In genomic region chr2:167335627-167336026, GRCh38 we compare ENCODE assay signal across 26 cellular contexts. TPM values are rescaled to one million over a fixed set of nuclear protein-coding genes. Genes with fewer than 3 reads are reported as not detected.
DNase-seq lines count a peak whose midpoint lies in the region; TF ChIP-seq lines count a peak whose summit lies in the region.
"Had no signal": no experiment of that assay in that cellular context is flagged by ENCODE, and none has a peak within 500 bp of the region (broad histone marks: within the 10 kb centered on the region; RNA-seq: fewer than 3 reads in every experiment).

No MANE protein-coding gene starts in this region.

- in situ Hi-C loops in astrocyte of the spinal cord (cut with HindIII; ENCODE audit: low sequenced_read_pairs) = no loop called here

- POLR2A ChIA-PET in MCF 10A (lab: Yijun Ruan, JAX) = no interaction called here

- no peaks in the 10 kb centered on the region for H3K27me3 ChIP-seq in breast epithelium
- H3K27me3 ChIP-seq: hepatocyte had no signal

- H3K4me3 Mint-ChIP-seq in MCF 10A (ENCODE audit: unreplicated experiment) = no peak overlapping the region
- H3K4me3 Mint-ChIP-seq: activated CD4-positive, alpha-beta T cell treated with anti-CD3 and anti-CD28 coated beads, Interleukin-2, amount 10 ng/mL, durations not matched to agents 24 days and 14 days; activated naive CD8-positive, alpha-beta T cell treated with anti-CD3 and anti-CD28 coated beads for 36 hours; activated T-helper 17 cell treated with anti-CD3 and anti-CD28 coated beads, Interleukin-2, amount 50 U/mL, for 72 hours; natural killer cell treated with Interleukin-12 subunit alpha and Interleukin-12 subunit beta and Interleukin-15 and Interleukin-18, amount 100 ng/mL, for 72 hours; stimulated activated naive CD8-positive, alpha-beta T cell treated with anti-CD3 and anti-CD28 coated beads, Interleukin-15, amount 100 ng/mL, for 72 hours; type B pancreatic cell had no signal

- no TSS peak for BruUV-seq in MCF 10A (replicated peaks; lab: Mats Ljungman, UMichigan)

- no peak for TF ChIP-seq POLR2A in breast epithelium (IDR thresholded peaks at IDR 0.05)

- intact Hi-C loops in MCF 10A (cut with micrococcal nuclease) = no loop called here
- intact Hi-C loops in breast epithelium (cut with DNase I; ENCODE audit: low total_unique reads) = no loop called here
- intact Hi-C loops in cardiac septum (cut with DNase I) = no loop called here

- H3K4me3 ChIP-seq in breast epithelium (no peak overlapping the region), astrocyte of the spinal cord (ENCODE audit: low read depth, low read length) (no peak overlapping the region)
- H3K4me3 ChIP-seq: hepatocyte had no signal

- CTCF ChIA-PET in MCF 10A (lab: Yijun Ruan, JAX) = no interaction called here

- TF ChIP-seq CTCF in MCF 10A (IDR thresholded peaks at IDR 0.05; ENCODE audit: unreplicated experiment) = no peak
- TF ChIP-seq CTCF in breast epithelium (IDR thresholded peaks at IDR 0.05) = no peak
- no peak for TF ChIP-seq CTCF in astrocyte of the spinal cord (IDR thresholded peaks at IDR 0.05; ENCODE audit: low read depth, low read length)

- no peaks in the 10 kb centered on the region for H3K9me3 Mint-ChIP-seq in MCF 10A (ENCODE audit: unreplicated experiment)
- H3K9me3 Mint-ChIP-seq: activated CD4-positive, alpha-beta T cell treated with anti-CD3 and anti-CD28 coated beads, Interleukin-2, amount 10 ng/mL, durations not matched to agents 24 days and 14 days; activated naive CD8-positive, alpha-beta T cell treated with anti-CD3 and anti-CD28 coated beads for 36 hours; activated T-helper 17 cell treated with anti-CD3 and anti-CD28 coated beads, Interleukin-2, amount 50 U/mL, for 72 hours; stimulated activated naive CD8-positive, alpha-beta T cell treated with anti-CD3 and anti-CD28 coated beads, Interleukin-15, amount 100 ng/mL, for 72 hours; type B pancreatic cell had no signal

- DNase-seq in MCF 10A (ENCODE audit: unreplicated experiment) (peak; percentile 12), breast epithelium (ENCODE audit: low spot score in 2 of 2) (no peak), astrocyte of the spinal cord (ENCODE audit: low read depth, low spot score) (peak; percentile 47), glomerular endothelial cell (ENCODE audit: extremely low read depth, low read depth, low spot score) (peak; percentile 29), cardiac septum (ENCODE audit: low spot score) (no peak), CD1c-positive myeloid dendritic cell (ENCODE audit: extremely low spot score) (no peak), retina (no peak), NCI-H524 treated with DMSO at 0.1 percent for 48 hours (lab: John Stamatoyannopoulos, UW) (no peak)
- DNase-seq: activated CD4-positive, alpha-beta T cell treated with anti-CD3 and anti-CD28 coated beads, Interleukin-2, amount 10 ng/mL, durations not matched to agents 24 days and 14 days; activated naive CD8-positive, alpha-beta T cell treated with anti-CD3 and anti-CD28 coated beads for 36 hours; Calu3; caudate nucleus; effector CD8-positive, alpha-beta T cell; MV-4-11; NCI-H1694 treated with DMSO at 0.1 percent for 48 hours; NCI-H446; posterior cingulate gyrus; RPMI8226; small intestine; stimulated activated CD4-positive, alpha-beta T cell treated with anti-CD3 and anti-CD28 coated beads, Interleukin-4, amount 100 ng/mL, for 1 hour; stimulated activated naive CD8-positive, alpha-beta T cell treated with anti-CD3 and anti-CD28 coated beads, Interleukin-15, amount 100 ng/mL, for 72 hours had no signal

- no peaks in the 10 kb centered on the region for H3K4me1 ChIP-seq in breast epithelium

- peaks cover 75% of the 10 kb centered on the region for H3K27me3 Mint-ChIP-seq in MCF 10A (ENCODE audit: insufficient read depth, unreplicated experiment)
- H3K27me3 Mint-ChIP-seq: activated CD4-positive, alpha-beta T cell treated with anti-CD3 and anti-CD28 coated beads, Interleukin-2, amount 10 ng/mL, durations not matched to agents 24 days and 14 days; activated T-helper 17 cell treated with anti-CD3 and anti-CD28 coated beads, Interleukin-2, amount 50 U/mL, for 72 hours; natural killer cell treated with Interleukin-12 subunit alpha and Interleukin-12 subunit beta and Interleukin-15 and Interleukin-18, amount 100 ng/mL, for 72 hours; stimulated activated naive CD8-positive, alpha-beta T cell treated with anti-CD3 and anti-CD28 coated beads, Interleukin-15, amount 100 ng/mL, for 72 hours; type B pancreatic cell had no signal

- no peaks in the 10 kb centered on the region for H3K36me3 Mint-ChIP-seq in MCF 10A (ENCODE audit: insufficient read depth, unreplicated experiment)
- H3K36me3 Mint-ChIP-seq: activated naive CD8-positive, alpha-beta T cell treated with anti-CD3 and anti-CD28 coated beads for 36 hours; natural killer cell treated with Interleukin-12 subunit alpha and Interleukin-12 subunit beta and Interleukin-15 and Interleukin-18, amount 100 ng/mL, for 72 hours; type B pancreatic cell had no signal

- no peaks in the 10 kb centered on the region for H3K36me3 ChIP-seq in breast epithelium

- no peaks in the 10 kb centered on the region for H3K4me1 Mint-ChIP-seq in MCF 10A (ENCODE audit: insufficient read depth, unreplicated experiment)
- H3K4me1 Mint-ChIP-seq: activated CD4-positive, alpha-beta T cell treated with anti-CD3 and anti-CD28 coated beads, Interleukin-2, amount 10 ng/mL, durations not matched to agents 24 days and 14 days; activated naive CD8-positive, alpha-beta T cell treated with anti-CD3 and anti-CD28 coated beads for 36 hours; activated T-helper 17 cell treated with anti-CD3 and anti-CD28 coated beads, Interleukin-2, amount 50 U/mL, for 72 hours; stimulated activated naive CD8-positive, alpha-beta T cell treated with anti-CD3 and anti-CD28 coated beads, Interleukin-15, amount 100 ng/mL, for 72 hours had no signal

- H3K9me3 ChIP-seq in breast epithelium = no peaks in the 10 kb centered on the region

- H3K27ac ChIP-seq in breast epithelium = no peak overlapping the region
- H3K27ac ChIP-seq: 22Rv1, hepatocyte had no signal

- no peak overlapping the region for H3K27ac Mint-ChIP-seq in MCF 10A (ENCODE audit: low read depth, unreplicated experiment)
- H3K27ac Mint-ChIP-seq: activated CD4-positive, alpha-beta T cell treated with anti-CD3 and anti-CD28 coated beads, Interleukin-2, amount 10 ng/mL, durations not matched to agents 24 days and 14 days; activated naive CD8-positive, alpha-beta T cell treated with anti-CD3 and anti-CD28 coated beads for 36 hours; activated T-helper 17 cell treated with anti-CD3 and anti-CD28 coated beads, Interleukin-2, amount 50 U/mL, for 72 hours; natural killer cell treated with Interleukin-12 subunit alpha and Interleukin-12 subunit beta and Interleukin-15 and Interleukin-18, amount 100 ng/mL, for 72 hours; stimulated activated naive CD8-positive, alpha-beta T cell treated with anti-CD3 and anti-CD28 coated beads, Interleukin-15, amount 100 ng/mL, for 72 hours; type B pancreatic cell had no signal

RNA-seq across cellular contexts. Expression of gene B3GALT1, which starts 42.8 kb away (rescaled TPM):
- total RNA-seq in MCF 10A (2022) = not detected in 2 replicates
- total RNA-seq in breast epithelium = 1 to 10 TPM in 1 of 3 donors, under 1 TPM in 2; 0.32 to 3.4 (median 0.66) TPM
- total RNA-seq in glomerular endothelial cell = 0.53 and 1.2 TPM in 2 replicates
- total RNA-seq in cardiac septum = 0.08 TPM
- total RNA-seq: activated CD4-positive, alpha-beta T cell treated with anti-CD3 and anti-CD28 coated beads, Interleukin-2, amount 10 ng/mL, durations not matched to agents 24 days and 14 days; activated naive CD8-positive, alpha-beta T cell treated with anti-CD3 and anti-CD28 coated beads for 36 hours; activated T-helper 17 cell treated with anti-CD3 and anti-CD28 coated beads, Interleukin-2, amount 50 U/mL, for 72 hours had no signal

Comparison
In these comparisons a context has a peak if more than half of its experiments do, and no peak if none do; other contexts are left out.
1. DNase-seq: peak in MCF 10A (single experiment), astrocyte of the spinal cord (single experiment) and glomerular endothelial cell (single experiment); none in breast epithelium (0 of 2), cardiac septum (single experiment), CD1c-positive myeloid dendritic cell (single experiment), retina (single experiment) and NCI-H524 treated with DMSO at 0.1 percent for 48 hours (single experiment).